In the genomic region with DNA sequence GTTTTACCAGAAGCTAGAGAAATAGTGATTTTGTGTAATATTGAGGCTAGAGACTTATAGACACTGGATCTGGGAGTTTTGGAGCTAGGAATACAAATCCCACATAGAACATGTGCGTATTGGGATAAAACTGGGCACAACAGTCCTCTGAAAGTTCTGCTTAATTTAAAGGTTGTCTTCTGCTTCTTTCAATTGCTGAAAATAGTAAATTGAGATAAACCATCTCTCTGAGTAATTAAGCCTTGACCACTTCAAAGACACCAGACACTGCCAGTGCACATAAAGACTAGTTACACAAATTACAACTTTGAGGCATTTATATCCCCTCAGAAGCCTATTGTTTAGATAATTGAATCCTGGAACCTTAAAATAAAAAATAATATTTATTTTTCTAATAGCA, we compare ENCODE assay signal across 23 cellular contexts.
"Had no signal": no experiment of that assay in that cellular context is flagged by ENCODE, and none has a peak within 500 bp of the region (broad histone marks: within the 10 kb centered on the region; RNA-seq: fewer than 3 reads in every experiment).

No MANE protein-coding gene starts in this region.

- H3K27ac ChIP-seq: epithelial cell of prostate, esophagus squamous epithelium, gastrocnemius medialis, heart right ventricle, left lung, lower lobe of right lung had no signal

- H3K4me3 ChIP-seq: esophagus squamous epithelium, gastrocnemius medialis, heart right ventricle, left lung, lower lobe of right lung, mucosa of descending colon had no signal

- H3K36me3 ChIP-seq: esophagus squamous epithelium, gastrocnemius medialis, heart right ventricle, left lung, lower lobe of right lung had no signal

- DNase-seq: cortex of kidney; effector CD8-positive, alpha-beta T cell; effector memory CD8-positive, alpha-beta T cell; endodermal cell; erythroblast; esophagus squamous epithelium; foreskin fibroblast; foreskin melanocyte; gastrocnemius medialis; glutamatergic neuron; head of caudate nucleus; heart right ventricle; hippocampal formation; left cardiac atrium; left lung; left ventricle myocardium superior; lower lobe of right lung; mesenchymal stem cell; mucosa of descending colon; naive B cell; naive thymus-derived CD8-positive, alpha-beta T cell had no signal

- H3K9me3 ChIP-seq: esophagus squamous epithelium, gastrocnemius medialis, left lung, lower lobe of right lung, mucosa of descending colon had no signal

- H3K4me1 ChIP-seq: esophagus squamous epithelium, gastrocnemius medialis, heart right ventricle, left lung, lower lobe of right lung had no signal

- H3K27me3 ChIP-seq: esophagus squamous epithelium, gastrocnemius medialis, heart right ventricle, left lung had no signal

- ATAC-seq: effector memory CD8-positive, alpha-beta T cell; esophagus mucosa; gastrocnemius medialis; heart right ventricle; left cardiac atrium; left lung; left ventricle myocardium superior; lower lobe of right lung; mucosa of descending colon; naive thymus-derived CD8-positive, alpha-beta T cell had no signal
